1 cellular context compared by ENCODE assay signal in genomic region chr5:50421184-50421950, GRCh38. TPM values are rescaled to one million over a fixed set of nuclear protein-coding genes. Genes with fewer than 3 reads are reported as not detected.
"Had no signal": no experiment of that assay in that cellular context is flagged by ENCODE, and none has a peak within 500 bp of the region (broad histone marks: within the 10 kb centered on the region; RNA-seq: fewer than 3 reads in every experiment).

No MANE protein-coding gene starts in this region.

RNA-seq across cellular contexts. Expression of gene EMB, which starts 19.7 kb away (rescaled TPM):
- total RNA-seq: pulmonary artery endothelial cell had no signal
